9 cellular contexts compared by ENCODE assay signal in the genomic region with DNA sequence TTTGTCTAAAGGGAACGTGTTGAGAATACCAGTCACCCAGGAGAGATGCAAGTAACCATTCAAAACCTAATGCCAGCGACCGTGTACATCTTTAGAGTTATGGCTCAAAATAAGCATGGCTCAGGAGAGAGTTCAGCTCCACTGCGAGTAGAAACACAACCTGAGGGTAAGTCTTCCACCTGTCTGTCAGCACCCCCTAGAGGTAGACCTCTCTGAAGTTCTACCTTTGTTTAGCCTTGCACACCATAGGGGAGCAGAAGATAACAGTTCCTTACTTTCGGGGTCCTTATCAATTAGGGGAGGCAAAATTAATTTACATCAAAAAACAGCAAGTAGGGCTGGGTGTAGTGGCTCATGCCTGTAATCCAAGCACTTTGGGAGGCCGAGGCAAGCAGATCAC.
DNase-seq lines count a peak whose midpoint lies in the region; ATAC-seq and TF ChIP-seq lines count a peak whose summit lies in the region.
"Had no signal": no experiment of that assay in that cellular context is flagged by ENCODE, and none has a peak within 500 bp of the region (broad histone marks: within the 10 kb centered on the region; RNA-seq: fewer than 3 reads in every experiment).

No MANE protein-coding gene starts in this region.

- no peaks in the 10 kb centered on the region for H3K4me1 ChIP-seq in testis

- in situ Hi-C loops in G401 (cut with HindIII; ENCODE audit: low sequenced_read_pairs), result no loop called here

- H3K27ac ChIP-seq in 22Rv1 (no peak overlapping the region), testis (no peak overlapping the region)

- no peaks in the 10 kb centered on the region for H3K36me3 ChIP-seq in testis (ENCODE audit: low read depth, missing control alignments)

- H3K4me3 ChIP-seq in fibroblast of mammary gland (ENCODE audit: control insufficient read depth, low read depth, low read length) (no peak overlapping the region), testis (no peak overlapping the region)

- TF ChIP-seq CTCF in 22Rv1 (IDR thresholded peaks at IDR 0.05), result peak; percentile 67
- TF ChIP-seq CTCF in fibroblast of mammary gland (conservative IDR thresholded peaks at IDR 0.05; ENCODE audit: control insufficient read depth, insufficient read depth, low read depth, low read length), result peak; percentile 25
- no peak for TF ChIP-seq CTCF in testis (IDR thresholded peaks at IDR 0.05)

- no peaks in the 10 kb centered on the region for H3K27me3 ChIP-seq in testis

- WGBS in testis, 2 donors, result 74 to 83% methylated on average over 5 to 6 of the region's 6 CpGs

- H3K9me3 ChIP-seq in testis, result no peaks in the 10 kb centered on the region

- TF ChIP-seq POLR2A in testis (IDR thresholded peaks at IDR 0.05), result no peak

- no peak for ATAC-seq in GM21423 (IDR thresholded peaks at IDR 0.05; ENCODE audit: unreplicated experiment)

- DNase-seq in G401 (ENCODE audit: low spot score) (peak; percentile 16), NCI-H748 (lab: John Stamatoyannopoulos, UW; ENCODE audit: unreplicated experiment) (peak; percentile 36), fibroblast of mammary gland (ENCODE audit: low read depth) (no peak), testis (no peak), NCI-H1436 treated with DMSO at 0.1 percent for 48 hours (lab: John Stamatoyannopoulos, UW) (no peak), H4 (ENCODE audit: low spot score) (no peak)
- DNase-seq: foreskin fibroblast had no signal

- intact Hi-C loops in testis (cut with DNase I; ENCODE audit: low total_unique reads), result no loop called here

Comparison
In these comparisons a context has a peak if more than half of its experiments do, and no peak if none do; other contexts are left out.
1. CTCF ChIP-seq: peak in 22Rv1 (single experiment) and fibroblast of mammary gland (single experiment); none in testis (0 of 3).
2. DNase-seq: peak in G401 (single experiment) and NCI-H748 (single experiment); none in fibroblast of mammary gland (single experiment), testis (single experiment), NCI-H1436 treated with DMSO at 0.1 percent for 48 hours (single experiment) and H4 (single experiment).